6 cellular contexts compared by ENCODE assay signal in the genomic region with DNA sequence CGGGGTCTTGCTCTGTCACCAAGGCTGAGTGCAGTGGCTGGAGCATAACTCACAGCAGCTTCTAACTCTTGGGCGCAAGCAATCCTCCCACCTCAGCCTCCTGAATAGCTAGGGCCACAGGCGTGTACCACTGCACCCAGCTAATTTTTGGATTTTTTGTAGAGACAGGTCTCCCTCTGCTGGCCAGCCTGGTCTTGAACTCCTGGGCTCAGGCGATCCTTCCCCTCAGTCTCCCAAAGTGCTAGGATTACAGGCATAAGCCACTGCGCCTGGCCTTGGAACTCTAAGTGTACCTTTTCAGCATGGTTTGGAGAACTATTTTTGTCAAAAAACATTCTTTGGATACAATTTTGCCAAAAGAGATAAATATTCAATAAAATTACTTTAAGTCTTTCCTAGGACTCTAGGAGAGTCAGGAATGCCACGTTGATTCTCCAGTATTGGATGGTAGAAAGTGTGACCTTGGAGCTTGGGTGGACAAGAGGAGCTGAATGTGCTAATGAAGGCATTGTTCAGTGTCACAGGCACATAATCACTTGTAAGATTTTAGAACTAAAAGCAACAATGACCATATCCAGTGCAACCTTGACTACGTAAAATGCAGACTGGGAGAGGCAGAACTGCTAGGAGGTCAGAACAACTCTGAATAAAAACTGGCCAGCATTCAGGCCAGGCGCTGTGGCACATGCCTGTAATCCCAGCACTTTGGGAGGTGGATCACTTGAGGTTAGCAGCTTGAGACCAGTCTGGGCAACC. TPM values are rescaled to one million over a fixed set of nuclear protein-coding genes. Genes with fewer than 3 reads are reported as not detected.
A peak's percentile ranks its signal among the peaks of the same experiment; 100 is the strongest.
DNase-seq lines count a peak whose midpoint lies in the region; TF ChIP-seq lines count a peak whose summit lies in the region.

No MANE protein-coding gene starts in this region.

- H3K27me3 ChIP-seq in esophagus squamous epithelium: no peaks in the 10 kb centered on the region

- no peak overlapping the region for H3K4me3 ChIP-seq in esophagus squamous epithelium

- peaks cover 18 to 51% (median 38%) of the 10 kb centered on the region in 3 donors for H3K4me1 ChIP-seq in esophagus squamous epithelium

- H3K4me3 Mint-ChIP-seq in stimulated activated naive CD8-positive, alpha-beta T cell treated with anti-CD3 and anti-CD28 coated beads, Interleukin-15, Interleukin-2, amounts not matched to agents 100 ng/mL and 50 ng/mL, for 24 hours: peak overlapping the region; percentile 14

- peaks cover 14 to 59% (median 34%) of the 10 kb centered on the region in 3 donors for H3K36me3 ChIP-seq in esophagus squamous epithelium

- TF ChIP-seq POLR2A in esophagus squamous epithelium (IDR thresholded peaks at IDR 0.05): no peak

- peak overlapping the region; percentile 50 for H3K27ac Mint-ChIP-seq in stimulated activated naive CD8-positive, alpha-beta T cell treated with anti-CD3 and anti-CD28 coated beads, Interleukin-15, Interleukin-2, amounts not matched to agents 100 ng/mL and 50 ng/mL, for 24 hours

- H3K9me3 Mint-ChIP-seq in stimulated activated naive CD8-positive, alpha-beta T cell treated with anti-CD3 and anti-CD28 coated beads, Interleukin-15, Interleukin-2, amounts not matched to agents 100 ng/mL and 50 ng/mL, for 24 hours: no peaks in the 10 kb centered on the region

- WGBS in esophagus squamous epithelium, 2 donors: 51% methylated on average over 7 to 8 of the region's 8 CpGs

- intact Hi-C loops in esophagus squamous epithelium (cut with DNase I): no loop called here

- peaks cover 51% of the 10 kb centered on the region for H3K4me1 Mint-ChIP-seq in stimulated activated naive CD8-positive, alpha-beta T cell treated with anti-CD3 and anti-CD28 coated beads, Interleukin-15, Interleukin-2, amounts not matched to agents 100 ng/mL and 50 ng/mL, for 24 hours (ENCODE audit: low read depth)

- DNase-seq in NCI-H146 (lab: John Stamatoyannopoulos, UW) (peak; percentile 9), NCI-H146 treated with DMSO at 0.1 percent for 48 hours (lab: John Stamatoyannopoulos, UW; ENCODE audit: unreplicated experiment) (no peak), T-helper 22 cell (ENCODE audit: low read depth) (peak; percentile 8), esophagus squamous epithelium (lab: John Stamatoyannopoulos, UW) (no peak), T1000 (lab: John Stamatoyannopoulos, UW) (no peak)

- H3K36me3 Mint-ChIP-seq in stimulated activated naive CD8-positive, alpha-beta T cell treated with anti-CD3 and anti-CD28 coated beads, Interleukin-15, Interleukin-2, amounts not matched to agents 100 ng/mL and 50 ng/mL, for 24 hours (ENCODE audit: low read depth): peaks cover 63% of the 10 kb centered on the region

- no peaks in the 10 kb centered on the region for H3K9me3 ChIP-seq in esophagus squamous epithelium

- H3K27ac ChIP-seq in esophagus squamous epithelium: peak overlapping the region in 1 of 4 donors; percentile 9

- no peaks in the 10 kb centered on the region for H3K27me3 Mint-ChIP-seq in stimulated activated naive CD8-positive, alpha-beta T cell treated with anti-CD3 and anti-CD28 coated beads, Interleukin-15, Interleukin-2, amounts not matched to agents 100 ng/mL and 50 ng/mL, for 24 hours

- peak; percentile 19 to 60 (median 38) for TF ChIP-seq CTCF in esophagus squamous epithelium (IDR thresholded peaks at IDR 0.05)

RNA-seq across cellular contexts. Expression of a gene that starts 2.8 kb away (rescaled TPM):
- total RNA-seq in esophagus squamous epithelium: 100 to 1,000 TPM in 1 of 4 donors, 10 to 100 TPM in 3; 85.6 to 128 (median 93.2) TPM

RNA-seq across cellular contexts. Expression of a gene that starts 20.5 kb away (rescaled TPM):
- 10 to 100 TPM in 3 of 4 donors, 1 to 10 TPM in 1; 8.1 to 19.8 (median 14.2) TPM for total RNA-seq in esophagus squamous epithelium

RNA-seq across cellular contexts. Expression of a gene that starts 20.6 kb away (rescaled TPM):
- total RNA-seq in esophagus squamous epithelium: 10 to 100 TPM in 3 of 4 donors, 1 to 10 TPM in 1; 7.1 to 39.3 (median 23.3) TPM

RNA-seq across cellular contexts. Expression of a gene that starts 28.8 kb away (rescaled TPM):
- 100 to 1,000 TPM; 515 to 809 (median 685) TPM for total RNA-seq in esophagus squamous epithelium

RNA-seq across cellular contexts. Expression of a gene that starts 29.2 kb away (rescaled TPM):
- total RNA-seq in esophagus squamous epithelium: 100 to 1,000 TPM; 368 to 605 (median 490) TPM

Comparison
In these comparisons a context has a peak if more than half of its experiments do, and no peak if none do; other contexts are left out.
1. DNase-seq: peak in NCI-H146 (single experiment) and T-helper 22 cell (single experiment); none in NCI-H146 treated with DMSO at 0.1 percent for 48 hours (single experiment), esophagus squamous epithelium (single experiment) and T1000 (single experiment).